In genomic region chr1:41407666-41408252, GRCh38 we compare ENCODE assay signal across 18 cellular contexts. TPM values are rescaled to one million over a fixed set of nuclear protein-coding genes. Genes with fewer than 3 reads are reported as not detected.
DNase-seq lines count a peak whose midpoint lies in the region; ATAC-seq, FAIRE-seq and TF ChIP-seq lines count a peak whose summit lies in the region.
"Had no signal": no experiment of that assay in that cellular context is flagged by ENCODE, and none has a peak within 500 bp of the region (broad histone marks: within the 10 kb centered on the region; RNA-seq: fewer than 3 reads in every experiment).

No MANE protein-coding gene starts in this region.

- H2BK15ac ChIP-seq in H1 (ENCODE audit: low read length) = no peak overlapping the region

- H2BK12ac ChIP-seq in H1 (ENCODE audit: low read depth, low read length) = no peak overlapping the region

- intact Hi-C loops in right cardiac atrium (cut with DNase I) (no loop called here), left cardiac atrium (cut with DNase I) (no loop called here)

- peaks cover 2% of the 10 kb centered on the region; the same call in 1 of the 2 replicates for H3K23me2 ChIP-seq in H1 (ENCODE audit: low read depth, low read length)

- no peak overlapping the region for H2BK5ac ChIP-seq in H1 (ENCODE audit: low read depth, low read length)

- WGBS in right cardiac atrium = 63% methylated on average over 14 of the region's 14 CpGs
- 49% methylated on average over 14 of the region's 14 CpGs; no CpG with 5 or more reads in 1 of the 2 experiments for WGBS in H1 (ENCODE audit: extremely low coverage in 1 of 2, insufficient coverage in 1 of 2, insufficient read length in 1 of 2, insufficient replicate concordance in 2 of 2, low coverage in 1 of 2, low lambda C conversion rate in 2 of 2, missing lambda C conversion rate in 1 of 2), 2 experiments

- H4K8ac ChIP-seq in H1 (ENCODE audit: extremely low read depth, insufficient read depth, low read length) = no peak overlapping the region

- no peaks in the 10 kb centered on the region for H3K79me1 ChIP-seq in H1 (ENCODE audit: low read depth, low read length)

- H2AK5ac ChIP-seq in H1 (ENCODE audit: low read depth, low read length) = 0 out of 2 replicates have a peak overlapping the region, but pooled peaks have one; percentile 39

- no peaks in the 10 kb centered on the region for H4K20me1 ChIP-seq in H1 (replicated peaks in 1 of 2; ENCODE audit: control insufficient read depth in 1 of 2, insufficient read depth in 2 of 2, low read length in 2 of 2)

- TF ChIP-seq POLR2A in H1 (IDR thresholded peaks at IDR 0.05; ENCODE audit: control extremely low read depth in 1 of 2, low read depth in 2 of 2, low read length in 2 of 2) (no peak), Peyer's patch (IDR thresholded peaks at IDR 0.05) (no peak)

- no peak overlapping the region for H3K27ac ChIP-seq in right cardiac atrium (ENCODE audit: low read length)
- no peak overlapping the region for H3K27ac ChIP-seq in HEK293 (ENCODE audit: extremely low read depth, low read depth, low read length)
- H3K27ac ChIP-seq in H1 (ENCODE audit: low read depth, low read length) = no peak overlapping the region
- H3K27ac ChIP-seq in Peyer's patch = no peak overlapping the region
- H3K27ac ChIP-seq: C4-2B had no signal

- DNase-seq in right cardiac atrium = peak in 2 of 3 donors; percentile 29 to 39
- DNase-seq in left cardiac atrium = no peak
- DNase-seq in H1 (ENCODE audit: low read depth in 1 of 2, low spot score in 2 of 2) = no peak
- DNase-seq in stimulated activated effector memory CD8-positive, alpha-beta T cell treated with anti-CD3 and anti-CD28 coated beads, Interleukin-12 subunit alpha, Interleukin-12 subunit beta, amount 100 ng/mL, for 72 hours (ENCODE audit: low spot score in 2 of 2) = no peak
- DNase-seq in DMS114 treated with DMSO at 0.1 percent for 48 hours (lab: John Stamatoyannopoulos, UW; ENCODE audit: unreplicated experiment) = no peak
- DNase-seq in Peyer's patch = no peak
- DNase-seq: 8988T; Caco-2; CD4-positive, CD25-positive, alpha-beta regulatory T cell; CD8-positive, alpha-beta T cell; DMS79; EL; GDM1 had no signal

- no peak overlapping the region for H2BK20ac ChIP-seq in H1 (ENCODE audit: low read length)

- H3K4me2 ChIP-seq in H1 (ENCODE audit: insufficient read depth in 1 of 2, low read depth in 2 of 2, low read length in 2 of 2) = peak overlapping the region; percentile 38 to 53; a peak in 3 of 4 replicates

- H3K4me1 ChIP-seq in right cardiac atrium (ENCODE audit: control insufficient read depth, insufficient read depth, low read length) (no peaks in the 10 kb centered on the region), HEK293 (ENCODE audit: control insufficient read depth, insufficient read depth, low read length) (no peaks in the 10 kb centered on the region), H1 (replicated peaks in 1 of 4; ENCODE audit: control insufficient read depth in 3 of 4, insufficient read depth in 4 of 4, low read length in 3 of 4) (peaks cover 4 to 24% (median 12%) of the 10 kb centered on the region in 4 experiments), Peyer's patch (no peaks in the 10 kb centered on the region)
- H3K4me1 ChIP-seq: Caco-2, HAP-1 had no signal

- no peak overlapping the region for H3K23ac ChIP-seq in H1 (ENCODE audit: insufficient read length)

- no peak overlapping the region for H2BK120ac ChIP-seq in H1 (replicated peaks; ENCODE audit: low read depth, low read length)

- no peaks in the 10 kb centered on the region for H3K27me3 ChIP-seq in right cardiac atrium (ENCODE audit: control insufficient read depth, insufficient read depth)
- peaks cover 0 to 2% (median 0%) of the 10 kb centered on the region in 4 experiments; a peak in 4 of 7 replicates for H3K27me3 ChIP-seq in H1 (replicated peaks in 1 of 4; ENCODE audit: control insufficient read depth in 3 of 4, extremely low read depth in 1 of 4, insufficient read depth in 3 of 4, low read length in 3 of 4)
- H3K27me3 ChIP-seq in Peyer's patch = no peaks in the 10 kb centered on the region

- H3K36me3 ChIP-seq in HEK293 (ENCODE audit: control insufficient read depth in 2 of 2, insufficient read depth in 1 of 2, low read length in 2 of 2) = no peaks in the 10 kb centered on the region
- H3K36me3 ChIP-seq in H1 (ENCODE audit: control insufficient read depth in 2 of 4, insufficient read depth in 4 of 4, low read length in 3 of 4) = no peaks in the 10 kb centered on the region
- no peaks in the 10 kb centered on the region for H3K36me3 ChIP-seq in Peyer's patch
- H3K36me3 ChIP-seq: HAP-1 had no signal

- H3K4ac ChIP-seq in H1 (replicated peaks; ENCODE audit: insufficient read length, low read depth, low read length) = no peak overlapping the region

- no peak overlapping the region for H3K4me3 ChIP-seq in right cardiac atrium (ENCODE audit: low read length)
- no peak overlapping the region for H3K4me3 ChIP-seq in HEK293 (ENCODE audit: low read depth, low read length)
- H3K4me3 ChIP-seq in H1 (ENCODE audit: extremely low read depth in 1 of 4, insufficient read depth in 2 of 4, low read depth in 3 of 4, low read length in 4 of 4) = no peak overlapping the region
- no peak overlapping the region for H3K4me3 ChIP-seq in Peyer's patch
- H3K4me3 ChIP-seq: GM12878, HAP-1 had no signal

- POLR2A ChIA-PET in HEK293 (lab: Yijun Ruan, JAX) (no interaction called here), H1 (lab: Charles Lee; ENCODE audit: partially characterized antibody) (interaction anchor here (0.9 to 2.8 kb wide), 4 partner anchors 13 to 47 kb away, joined by 3 to 9 read pairs (median 4); partner anchors contain the start of gene FOXO6)

- no peak overlapping the region for H2AFZ ChIP-seq in H1 (ENCODE audit: low read length)

- H3K36me3 Mint-ChIP-seq in stimulated activated effector memory CD8-positive, alpha-beta T cell treated with anti-CD3 and anti-CD28 coated beads, Interleukin-12 subunit alpha, Interleukin-12 subunit beta, amount 100 ng/mL, for 72 hours = no peaks in the 10 kb centered on the region
- H3K36me3 Mint-ChIP-seq: CD4-positive, CD25-positive, alpha-beta regulatory T cell; CD8-positive, alpha-beta T cell had no signal

- H3K56ac ChIP-seq in H1 (replicated peaks; ENCODE audit: insufficient read length, low read depth, low read length) = no peak overlapping the region

- H3K9me3 Mint-ChIP-seq in stimulated activated effector memory CD8-positive, alpha-beta T cell treated with anti-CD3 and anti-CD28 coated beads, Interleukin-12 subunit alpha, Interleukin-12 subunit beta, amount 100 ng/mL, for 72 hours = no peaks in the 10 kb centered on the region
- H3K9me3 Mint-ChIP-seq: CD8-positive, alpha-beta T cell had no signal

- FAIRE-seq in H1 (lab: Jason Lieb, UNC) = no peak
- FAIRE-seq: GM12878 had no signal

- H4K5ac ChIP-seq in H1 (ENCODE audit: insufficient read length, low read depth, low read length) = no peak overlapping the region

- H3K9ac ChIP-seq in H1 (replicated peaks in 1 of 4; ENCODE audit: extremely low read depth in 1 of 4, low read depth in 3 of 4, low read length in 3 of 4) = no peak overlapping the region

- H3K79me2 ChIP-seq in H1 (ENCODE audit: control insufficient read depth in 1 of 2, insufficient read depth in 2 of 2, low read length in 2 of 2) = no peaks in the 10 kb centered on the region

- no peak overlapping the region for H4K91ac ChIP-seq in H1 (replicated peaks; ENCODE audit: insufficient read length, low read length)

- TF ChIP-seq EP300 in H1 (IDR thresholded peaks at IDR 0.05; ENCODE audit: borderline replicate concordance in 1 of 2, low read depth in 2 of 2, low read length in 2 of 2) = no peak

- CTCF ChIA-PET in HEK293 (lab: Yijun Ruan, JAX) (interaction anchor here (0.8 to 1.3 kb wide), 3 partner anchors 19 to 47 kb away, joined by 3 to 6 read pairs (median 5); partner anchors contain the start of gene FOXO6), H1 (lab: Charles Lee; ENCODE audit: partially characterized antibody) (interaction anchor here (0.7 to 16.9 kb wide), 11 partner anchors 9 to 196 kb away, joined by 3 to 247 read pairs (median 4); no protein-coding TSS in a partner anchor)

- TF ChIP-seq CTCF in HEK293 (tag by site-specific recombination; IDR thresholded peaks at IDR 0.05) (no peak), H1 (IDR thresholded peaks at IDR 0.05; ENCODE audit: control extremely low read depth in 1 of 3, insufficient read depth in 1 of 3, low read depth in 1 of 3, low read length in 3 of 3) (peak in 1 of 3 experiments; percentile 3; a peak in 1 of 4 replicates), Peyer's patch (IDR thresholded peaks at IDR 0.05) (no peak)

- peak overlapping the region; percentile 21 for H3K27ac Mint-ChIP-seq in stimulated activated effector memory CD8-positive, alpha-beta T cell treated with anti-CD3 and anti-CD28 coated beads, Interleukin-12 subunit alpha, Interleukin-12 subunit beta, amount 100 ng/mL, for 72 hours
- H3K27ac Mint-ChIP-seq: CD4-positive, CD25-positive, alpha-beta regulatory T cell; CD8-positive, alpha-beta T cell had no signal

- ATAC-seq in right cardiac atrium (no peak), left cardiac atrium (no peak), GM18868 (IDR thresholded peaks at IDR 0.05; ENCODE audit: unreplicated experiment) (no peak)
- ATAC-seq in stimulated activated effector memory CD8-positive, alpha-beta T cell treated with anti-CD3 and anti-CD28 coated beads, Interleukin-12 subunit alpha, Interleukin-12 subunit beta, amount 100 ng/mL, for 72 hours = no peak
- ATAC-seq: CD8-positive, alpha-beta T cell; GM12878 had no signal

- peak overlapping the region; percentile 60; the same call in 1 of the 2 replicates for H3K18ac ChIP-seq in H1 (ENCODE audit: extremely low read depth, low read length)

- H3K4me3 Mint-ChIP-seq in stimulated activated effector memory CD8-positive, alpha-beta T cell treated with anti-CD3 and anti-CD28 coated beads, Interleukin-12 subunit alpha, Interleukin-12 subunit beta, amount 100 ng/mL, for 72 hours = no peak overlapping the region
- H3K4me3 Mint-ChIP-seq: CD4-positive, CD25-positive, alpha-beta regulatory T cell; CD8-positive, alpha-beta T cell had no signal

- H3K14ac ChIP-seq in H1 (ENCODE audit: insufficient read length) = no peak overlapping the region

- peaks cover 7% of the 10 kb centered on the region for H3K4me1 Mint-ChIP-seq in stimulated activated effector memory CD8-positive, alpha-beta T cell treated with anti-CD3 and anti-CD28 coated beads, Interleukin-12 subunit alpha, Interleukin-12 subunit beta, amount 100 ng/mL, for 72 hours
- H3K4me1 Mint-ChIP-seq: CD4-positive, CD25-positive, alpha-beta regulatory T cell had no signal

- H3K9me3 ChIP-seq in right cardiac atrium (ENCODE audit: control insufficient read depth, low read length) = no peaks in the 10 kb centered on the region
- no peaks in the 10 kb centered on the region for H3K9me3 ChIP-seq in HEK293 (ENCODE audit: control insufficient read depth, insufficient read depth, low read depth, low read length)
- no peaks in the 10 kb centered on the region for H3K9me3 ChIP-seq in H1 (ENCODE audit: insufficient read depth in 2 of 2, low read depth in 1 of 2, low read length in 1 of 2)
- peaks cover 0 to 3% (median 0%) of the 10 kb centered on the region in 4 donors for H3K9me3 ChIP-seq in Peyer's patch
- H3K9me3 ChIP-seq: Caco-2, HAP-1 had no signal

- no peak for TF ChIP-seq RAD21 in H1 (IDR thresholded peaks at IDR 0.05 in 1 of 2, conservative IDR thresholded peaks at IDR 0.05 in 1 of 2; ENCODE audit: low read depth in 2 of 2, low read length in 2 of 2)

RNA-seq across cellular contexts. Expression of gene FOXO6, which starts 46.5 kb away (rescaled TPM):
- total RNA-seq in right cardiac atrium = 1 to 10 TPM; 1.9 to 7.0 (median 5.3) TPM
- polyA plus RNA-seq in right cardiac atrium = 1.1 TPM
- 1 to 10 TPM; 1.8 to 2.9 TPM for total RNA-seq in left cardiac atrium
- total RNA-seq in H1 (2021; fragmentation: NEBNext Ultra II Directional; extraction: Animal tissue kit (Norgen Biotek cat#: 25700)) = 3.0 and 3.8 TPM in 2 replicates
- 0.59 and 1.2 TPM in 2 replicates for polyA plus RNA-seq in H1 (2011; rRNA removed)
- polyA plus RNA-seq in H1 (2011; cell fraction: cytosol; rRNA removed) = 0.52 TPM
- 1.8 TPM for polyA plus RNA-seq in H1 (2011; cell fraction: nucleus; rRNA removed)
- polyA plus RNA-seq in H1 (2012, experiment 1 of 2) = 2.2 to 4.1 TPM (median 3.4 TPM) in 4 replicates
- 1.4 TPM for polyA plus RNA-seq in H1 (2012, experiment 2 of 2)
- 1.9 TPM for polyA plus RNA-seq in H1 (2013, experiment 1 of 2)
- polyA plus RNA-seq in H1 (2013, experiment 2 of 2) = 1.8 TPM
- 0.27 and 0.54 TPM in 2 replicates for polyA minus RNA-seq in H1 (2011; rRNA and poly(A)+ RNA removed)
- 2.3 TPM for polyA minus RNA-seq in H1 (2011; cell fraction: cytosol; rRNA and poly(A)+ RNA removed)
- polyA minus RNA-seq in H1 (2011; cell fraction: nucleus; rRNA and poly(A)+ RNA removed) = 2.8 TPM
- total RNA-seq in Peyer's patch = 1 to 10 TPM in 1 of 4 donors, under 1 TPM in 1, not detected in 2; 0.53 to 1.1 TPM
- total RNA-seq: GM12878 had no signal
- polyA plus RNA-seq: CD4-positive, CD25-positive, alpha-beta regulatory T cell had no signal

Comparison
In these comparisons a context has a peak if more than half of its experiments do, and no peak if none do; other contexts are left out.
1. DNase-seq: peak in right cardiac atrium (2 of 3); none in left cardiac atrium (single experiment), H1 (0 of 2), stimulated activated effector memory CD8-positive, alpha-beta T cell treated with anti-CD3 and anti-CD28 coated beads, Interleukin-12 subunit alpha, Interleukin-12 subunit beta, amount 100 ng/mL, for 72 hours (0 of 2), DMS114 treated with DMSO at 0.1 percent for 48 hours (single experiment) and Peyer's patch (0 of 3).